In the genomic region with DNA sequence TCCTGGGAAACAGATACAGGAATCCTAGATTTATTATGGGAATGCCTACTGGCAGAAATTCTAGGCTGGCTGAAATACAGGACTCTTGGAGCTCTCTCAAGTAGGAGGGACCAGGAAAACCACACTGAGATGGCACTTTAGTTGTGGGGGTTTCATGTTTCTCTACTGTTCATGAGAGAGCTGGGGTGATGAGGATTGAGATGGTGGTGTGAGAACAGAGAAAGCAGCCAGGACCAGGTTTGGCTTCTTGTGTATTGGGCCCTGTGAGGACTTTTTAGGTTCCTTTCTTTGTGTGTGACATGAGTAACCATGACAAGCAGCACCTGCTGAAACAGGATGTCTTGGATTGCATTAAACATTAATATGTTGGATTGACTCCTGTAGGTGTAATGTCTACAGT, we compare ENCODE assay signal across 11 cellular contexts. TPM values are rescaled to one million over a fixed set of nuclear protein-coding genes. Genes with fewer than 3 reads are reported as not detected.
DNase-seq lines count a peak whose midpoint lies in the region; ATAC-seq and TF ChIP-seq lines count a peak whose summit lies in the region.
"Had no signal": no experiment of that assay in that cellular context is flagged by ENCODE, and none has a peak within 500 bp of the region (broad histone marks: within the 10 kb centered on the region; RNA-seq: fewer than 3 reads in every experiment).

No MANE protein-coding gene starts in this region.

- TF ChIP-seq CTCF in coronary artery (IDR thresholded peaks at IDR 0.05) = no peak

- no peaks in the 10 kb centered on the region for H3K27me3 ChIP-seq in neuronal stem cell (ENCODE audit: control insufficient read depth in 3 of 3, insufficient read depth in 3 of 3, low read depth in 1 of 3, low read length in 3 of 3)

- no peak overlapping the region for H3K23ac ChIP-seq in neuronal stem cell (ENCODE audit: low read depth, low read length, poor library complexity)

- H3K4me3 ChIP-seq in coronary artery = peak overlapping the region; percentile 93
- no peak overlapping the region for H3K4me3 ChIP-seq in neuronal stem cell (ENCODE audit: low read length in 2 of 2)

- no peaks in the 10 kb centered on the region for H3K79me1 ChIP-seq in neuronal stem cell (ENCODE audit: low read depth, low read length)

- no peak overlapping the region for H2BK12ac ChIP-seq in neuronal stem cell (ENCODE audit: low read length)

- peak overlapping the region; percentile 19 for H3K4me2 ChIP-seq in neuronal stem cell (ENCODE audit: insufficient read depth, low read length, poor library complexity, severe bottlenecking)

- no peaks in the 10 kb centered on the region for H3K9me3 ChIP-seq in neuronal stem cell (replicated peaks in 1 of 2; ENCODE audit: control insufficient read depth in 2 of 2, insufficient read depth in 1 of 2, low read depth in 1 of 2, low read length in 2 of 2)

- H2BK120ac ChIP-seq in neuronal stem cell (ENCODE audit: low read depth, low read length) = no peak overlapping the region

- H3K4me1 ChIP-seq in neuronal stem cell (ENCODE audit: control insufficient read depth in 2 of 2, insufficient read depth in 1 of 2, low read depth in 1 of 2, low read length in 2 of 2) = peaks cover 19 to 33% of the 10 kb centered on the region in 2 donors

- no peak for ATAC-seq in GM18511 (IDR thresholded peaks at IDR 0.05; ENCODE audit: unreplicated experiment)
- no peak for ATAC-seq in GM18861 (IDR thresholded peaks at IDR 0.05; ENCODE audit: unreplicated experiment)

- H2BK5ac ChIP-seq in neuronal stem cell (ENCODE audit: low read length) = no peak overlapping the region

- no peak overlapping the region for H3K14ac ChIP-seq in neuronal stem cell (ENCODE audit: low read length)

- H2BK15ac ChIP-seq in neuronal stem cell (ENCODE audit: low read length) = no peak overlapping the region

- H3K4ac ChIP-seq in neuronal stem cell (ENCODE audit: low read length) = no peak overlapping the region

- H3K9ac ChIP-seq in neuronal stem cell (ENCODE audit: low read depth, low read length, poor library complexity) = no peak overlapping the region

- no peak overlapping the region for H2AFZ ChIP-seq in neuronal stem cell (ENCODE audit: low read length)

- intact Hi-C loops in head of caudate nucleus (cut with DNase I) = no loop called here

- H3K18ac ChIP-seq in neuronal stem cell (ENCODE audit: low read length) = no peak overlapping the region

- DNase-seq in EL = peak; percentile 48
- peak; percentile 65 for DNase-seq in M059J (ENCODE audit: low read depth)
- DNase-seq in coronary artery (ENCODE audit: low spot score) = no peak
- no peak for DNase-seq in neuronal stem cell (ENCODE audit: low spot score)
- DNase-seq in SW480 (ENCODE audit: low spot score) = no peak
- DNase-seq in head of caudate nucleus = no peak
- DNase-seq: activated CD4-positive, alpha-beta T cell treated with anti-CD3 and anti-CD28 coated beads, Interleukin-2, amount 50 U/mL, for 48 hours; central memory CD4-positive, alpha-beta T cell; HFFc6 had no signal

- no peak overlapping the region for H2AK5ac ChIP-seq in neuronal stem cell (ENCODE audit: low read depth, low read length)

- no peak overlapping the region for H4K8ac ChIP-seq in neuronal stem cell (ENCODE audit: low read depth, low read length)

- H3K27ac ChIP-seq in coronary artery (peak overlapping the region in 1 of 2 donors; percentile 15), neuronal stem cell (replicated peaks; ENCODE audit: low read length) (no peak overlapping the region)

- H3K36me3 ChIP-seq in neuronal stem cell (replicated peaks in 1 of 2; ENCODE audit: control insufficient read depth in 2 of 2, insufficient read depth in 2 of 2, low read length in 2 of 2) = peaks cover 2 to 62% of the 10 kb centered on the region in 2 donors

- no peak overlapping the region for H4K91ac ChIP-seq in neuronal stem cell (ENCODE audit: low read depth, low read length, poor library complexity)

RNA-seq across cellular contexts. Expression of a gene that starts 4.9 kb away (rescaled TPM):
- 18.1 and 26.2 TPM in 2 replicates for total RNA-seq in M059J (2014; rRNA removed; shearing (Covaris generic))
- polyA plus RNA-seq in neuronal stem cell (2013, experiment 1 of 2) = 87.5 TPM
- 92.7 TPM for polyA plus RNA-seq in neuronal stem cell (2013, experiment 2 of 2)

Comparison
In these comparisons a context has a peak if more than half of its experiments do, and no peak if none do; other contexts are left out.
1. DNase-seq: peak in EL (single experiment) and M059J (single experiment); none in coronary artery (single experiment), neuronal stem cell (single experiment), SW480 (single experiment) and head of caudate nucleus (0 of 42).